In the genomic region with DNA sequence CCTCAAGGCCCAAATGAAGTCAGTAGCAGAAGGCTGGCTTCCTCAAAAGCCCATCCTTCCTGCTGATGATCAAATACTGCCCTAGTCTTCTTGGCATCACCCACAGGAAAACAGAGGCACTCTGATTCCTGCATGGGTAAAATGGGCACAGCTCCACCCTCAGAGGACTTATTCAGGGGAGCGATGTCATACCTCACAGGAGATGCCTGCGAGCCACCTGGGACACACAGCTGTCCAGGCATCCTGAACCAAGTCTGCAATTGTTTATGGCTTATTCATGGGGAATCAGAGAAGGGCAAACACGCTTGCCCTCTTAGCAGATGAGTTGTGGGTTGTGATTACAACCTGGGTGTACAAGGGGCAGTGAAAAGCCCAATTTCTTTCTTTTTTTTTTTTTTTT, we compare ENCODE assay signal across 16 cellular contexts.
"Had no signal": no experiment of that assay in that cellular context is flagged by ENCODE, and none has a peak within 500 bp of the region (broad histone marks: within the 10 kb centered on the region; RNA-seq: fewer than 3 reads in every experiment).

No MANE protein-coding gene starts in this region.

- H3K9me3 ChIP-seq: prostate gland, right atrium auricular region, transverse colon, uterus had no signal

- H3K27ac ChIP-seq: right atrium auricular region, uterus had no signal

- H3K4me1 ChIP-seq: uterus had no signal

- H3K27me3 ChIP-seq: right atrium auricular region, transverse colon, uterus had no signal

- H3K36me3 ChIP-seq: prostate gland, right atrium auricular region, transverse colon, uterus had no signal

- ATAC-seq: activated T-cell treated with anti-CD3 and anti-CD28 coated beads, Interleukin-2, amount 50 U/mL, for 4 hours; left lobe of liver; stimulated activated naive CD8-positive, alpha-beta T cell treated with anti-CD3 and anti-CD28 coated beads, Interleukin-15, Interleukin-2, amounts not matched to agents 100 U/mL and 50 U/mL, for 24 hours had no signal

- DNase-seq: activated CD4-positive, alpha-beta memory T cell treated with anti-CD3 and anti-CD28 coated beads, Interleukin-2, amount 10 ng/mL, durations not matched to agents 7 days and 5 days; activated CD4-positive, alpha-beta T cell treated with anti-CD3 and anti-CD28 coated beads for 48 hours; activated CD4-positive, CD25-positive, alpha-beta regulatory T cell; activated naive CD4-positive, alpha-beta T cell treated with anti-CD3 and anti-CD28 coated beads for 36 hours; activated T-cell treated with anti-CD3 and anti-CD28 coated beads, Interleukin-2, amount 50 U/mL, for 4 hours; dermis blood vessel endothelial cell; effector memory CD4-positive, alpha-beta T cell; midbrain; stimulated activated naive CD8-positive, alpha-beta T cell treated with anti-CD3 and anti-CD28 coated beads, Interleukin-15, Interleukin-2, amounts not matched to agents 100 U/mL and 50 U/mL, for 24 hours; transverse colon; uterus had no signal

- H3K4me3 ChIP-seq: lung, prostate gland, right atrium auricular region, skin epidermis, transverse colon, uterus had no signal
